Comparison of ENCODE assay signal across 10 cellular contexts in the genomic region with DNA sequence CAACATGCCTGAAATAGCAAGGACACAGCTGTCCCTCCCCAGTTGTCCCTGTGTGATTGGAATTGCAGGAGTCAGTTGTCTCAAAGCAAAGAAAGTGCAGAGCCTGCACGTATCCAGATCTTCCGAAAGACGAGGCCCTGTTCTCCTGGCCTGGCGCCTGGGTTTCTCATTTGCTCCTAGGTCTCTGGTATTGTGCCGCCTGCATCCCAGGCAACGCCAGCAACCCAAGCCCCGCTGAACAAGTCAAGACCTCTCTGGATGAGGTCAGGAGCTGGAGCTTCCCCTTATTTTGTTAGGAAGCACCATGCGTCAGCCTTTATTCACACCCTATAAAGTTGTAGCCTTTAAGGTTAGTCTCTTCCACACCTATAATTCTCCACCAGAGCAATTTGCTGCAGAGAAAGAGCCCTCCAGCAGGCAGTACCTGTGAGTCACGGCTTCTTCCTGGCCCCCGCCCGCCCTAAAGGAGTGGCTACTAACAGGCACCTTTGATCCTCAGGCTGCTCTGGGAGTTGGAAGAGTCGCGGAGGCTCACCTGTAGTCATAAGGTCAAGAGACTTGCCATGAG.
DNase-seq lines count a peak whose midpoint lies in the region; ATAC-seq, FAIRE-seq and TF ChIP-seq lines count a peak whose summit lies in the region.
"Had no signal": no experiment of that assay in that cellular context is flagged by ENCODE, and none has a peak within 500 bp of the region (broad histone marks: within the 10 kb centered on the region; RNA-seq: fewer than 3 reads in every experiment).

No MANE protein-coding gene starts in this region.

- POLR2A ChIA-PET in HepG2 (lab: Yijun Ruan, JAX), result interaction anchor here (0.9 to 3.3 kb wide), 11 partner anchors 10 to 387 kb away, joined by 3 to 23 read pairs (median 6); no protein-coding TSS in a partner anchor

- peak; percentile 77 for ATAC-seq in HepG2
- ATAC-seq in HG03196 (IDR thresholded peaks at IDR 0.05; ENCODE audit: unreplicated experiment), result no peak

- no peak overlapping the region for H2AFZ ChIP-seq in HepG2 (ENCODE audit: low read length)

- CTCF ChIA-PET in HepG2 (lab: Yijun Ruan, JAX; ENCODE audit: low intra/inter-chr PET ratio, low total read pairs), result no interaction called here

- H3K36me3 Mint-ChIP-seq in chondrocyte (ENCODE audit: low read depth), result no peaks in the 10 kb centered on the region

- no peaks in the 10 kb centered on the region for H3K9me3 Mint-ChIP-seq in chondrocyte (ENCODE audit: low read depth)

- intact Hi-C loops in HepG2 (cut with micrococcal nuclease; ENCODE audit: unreplicated experiment), result no loop called here

- peaks cover 50% of the 10 kb centered on the region for H3K4me1 Mint-ChIP-seq in chondrocyte (ENCODE audit: low read depth)

- FAIRE-seq in HepG2 (lab: Jason Lieb, UNC) (peak; percentile 50), GM12891 (lab: Jason Lieb, UNC) (no peak), H54 (lab: Jason Lieb, UNC) (no peak)
- FAIRE-seq: GM18507, TTC549 had no signal

- no peaks in the 10 kb centered on the region for H3K79me2 ChIP-seq in HepG2 (ENCODE audit: insufficient read depth, low read length)

- no peaks in the 10 kb centered on the region for H3K27me3 Mint-ChIP-seq in chondrocyte (ENCODE audit: low read depth)

- H3K4me3 Mint-ChIP-seq in chondrocyte (ENCODE audit: unreplicated experiment), result no peak overlapping the region

- TF ChIP-seq POLR2A in HepG2 (IDR thresholded peaks at IDR 0.05; ENCODE audit: insufficient read depth in 1 of 2, low read depth in 2 of 2, low read length in 2 of 2) (no peak; a peak in 1 of 4 replicates), suprapubic skin (IDR thresholded peaks at IDR 0.05) (no peak), GM12891 (IDR thresholded peaks at IDR 0.05; ENCODE audit: low read depth, low read length) (no peak), H54 (IDR thresholded peaks at IDR 0.05; ENCODE audit: low read depth, low read length) (no peak)

- H3K4me1 ChIP-seq in HepG2 (ENCODE audit: insufficient read depth, low read length) (peaks cover 50% of the 10 kb centered on the region), suprapubic skin (peaks cover 32% of the 10 kb centered on the region)

- H4K20me1 ChIP-seq in HepG2 (ENCODE audit: insufficient read depth, low read length), result no peaks in the 10 kb centered on the region

- TF ChIP-seq EP300 in Ishikawa (IDR thresholded peaks at IDR 0.05; ENCODE audit: borderline replicate concordance) (peak; percentile 25; the same call in 1 of the 2 replicates), HepG2 (IDR thresholded peaks at IDR 0.05; ENCODE audit: low read depth in 2 of 2, low read length in 2 of 2) (peak in 1 of 2 experiments; percentile 51; a peak in 2 of 4 replicates), HepG2 (CRISPR knock-in tag; IDR thresholded peaks at IDR 0.05; ENCODE audit: borderline replicate concordance) (no peak), suprapubic skin (IDR thresholded peaks at IDR 0.05) (no peak)

- peak overlapping the region; percentile 44 to 69 (median 50) for H3K4me3 ChIP-seq in HepG2 (replicated peaks in 1 of 3; ENCODE audit: insufficient read depth in 1 of 3, low read depth in 2 of 3, low read length in 3 of 3)
- no peak overlapping the region for H3K4me3 ChIP-seq in suprapubic skin

- H3K27me3 ChIP-seq in HepG2 (ENCODE audit: control insufficient read depth in 1 of 2, insufficient read depth in 2 of 2, low read length in 2 of 2), result no peaks in the 10 kb centered on the region
- no peaks in the 10 kb centered on the region for H3K27me3 ChIP-seq in suprapubic skin

- WGBS in HepG2 (ENCODE audit: low lambda C conversion rate), result under 1% methylated on average over 8 of the region's 13 CpGs
- 45% methylated on average over 13 of the region's 13 CpGs for WGBS in suprapubic skin

- DNase-seq in chondrocyte (ENCODE audit: low spot score) (peak; percentile 64), HepG2 (ENCODE audit: low spot score) (peak; percentile 72), suprapubic skin (ENCODE audit: low spot score in 2 of 2) (peak; percentile 87 to 89), GM12891 (ENCODE audit: insufficient read length, low spot score) (no peak), H54 (ENCODE audit: insufficient read length, low spot score) (no peak)
- no peak for DNase-seq in activated naive CD4-positive, alpha-beta T cell treated with anti-CD3 and anti-CD28 coated beads, Interleukin-2, amount 50 U/mL, for 16 hours

- H3K27ac ChIP-seq in HepG2 (ENCODE audit: extremely low read length, insufficient read depth, low read length), result peak overlapping the region; percentile 62
- H3K27ac ChIP-seq in suprapubic skin, result peak overlapping the region; percentile 95

- H3K4me2 ChIP-seq in HepG2 (ENCODE audit: low read depth, low read length), result peak overlapping the region; percentile 97

- no peak for TF ChIP-seq CTCF in chondrocyte (IDR thresholded peaks at IDR 0.05)
- 0 out of 2 replicates have a peak, but pooled peaks have one; percentile 20 for TF ChIP-seq CTCF in HepG2 (CRISPR knock-in tag; IDR thresholded peaks at IDR 0.05)
- TF ChIP-seq CTCF in suprapubic skin (IDR thresholded peaks at IDR 0.05), result no peak

- no peaks in the 10 kb centered on the region for H3K36me3 ChIP-seq in HepG2 (replicated peaks in 1 of 2; ENCODE audit: control insufficient read depth in 1 of 2, insufficient read depth in 2 of 2, low read length in 2 of 2)
- H3K36me3 ChIP-seq in suprapubic skin, result no peaks in the 10 kb centered on the region

- peak overlapping the region; percentile 99 for H3K27ac Mint-ChIP-seq in chondrocyte (ENCODE audit: unreplicated experiment)

- no peaks in the 10 kb centered on the region for H3K9me3 ChIP-seq in HepG2 (ENCODE audit: low read length)
- no peaks in the 10 kb centered on the region for H3K9me3 ChIP-seq in suprapubic skin

- TF ChIP-seq RAD21 in Ishikawa (IDR thresholded peaks at IDR 0.05; ENCODE audit: low read depth) (peak; percentile 15; the same call in 1 of the 2 replicates), HepG2 (CRISPR knock-in tag; IDR thresholded peaks at IDR 0.05) (no peak)

- BruUV-seq in HepG2 (replicated peaks; lab: Mats Ljungman, UMichigan), result no TSS peak

- in situ Hi-C loops in HepG2 (cut with HindIII; ENCODE audit: extremely low pct_ligation_motif_present, low pct_unique_long_range_greater_than_20kb), result no loop called here

- H3K9ac ChIP-seq in HepG2 (ENCODE audit: insufficient read depth, low read depth, low read length), result peak overlapping the region; percentile 79

TF ChIP-seq in Ishikawa, 13 proteins besides CTCF, POLR2A, EP300 and RAD21:
- TF ChIP-seq TEAD4 (IDR thresholded peaks at IDR 0.05) (no peak), TCF12 (IDR thresholded peaks at IDR 0.05; ENCODE audit: low read depth) (0 out of 2 replicates have a peak, but pooled peaks have one; percentile 3)
TF ChIP-seq in Ishikawa: peak in this region for 1.

TF ChIP-seq in HepG2, 621 proteins besides CTCF, POLR2A, EP300 and RAD21 (continues in another document):
- no peak for TF ChIP-seq ZNF580 (CRISPR knock-in tag; IDR thresholded peaks at IDR 0.05; ENCODE audit: borderline replicate concordance, low read depth)

TF ChIP-seq in GM12891, 5 proteins besides CTCF, POLR2A, EP300 and RAD21:
- TF ChIP-seq POLR2AphosphoS5 (IDR thresholded peaks at IDR 0.05; ENCODE audit: low read depth, low read length) (no peak), TAF1 (IDR thresholded peaks at IDR 0.05; ENCODE audit: low read depth, low read length) (no peak), POU2F2 (IDR thresholded peaks at IDR 0.05; ENCODE audit: low read depth, low read length) (no peak), SPI1 (IDR thresholded peaks at IDR 0.05; ENCODE audit: low read depth, low read length) (no peak), PAX5 (IDR thresholded peaks at IDR 0.05; ENCODE audit: insufficient read depth, low read length, severe bottlenecking) (no peak)

Comparison
In these comparisons a context has a peak if more than half of its experiments do, and no peak if none do; other contexts are left out.
1. DNase-seq: peak in chondrocyte (single experiment), HepG2 (single experiment) and suprapubic skin (2 of 2); none in GM12891 (single experiment), H54 (single experiment) and activated naive CD4-positive, alpha-beta T cell treated with anti-CD3 and anti-CD28 coated beads, Interleukin-2, amount 50 U/mL, for 16 hours (single experiment).